Comparison of ENCODE assay signal across 1 cellular context in the genomic region with DNA sequence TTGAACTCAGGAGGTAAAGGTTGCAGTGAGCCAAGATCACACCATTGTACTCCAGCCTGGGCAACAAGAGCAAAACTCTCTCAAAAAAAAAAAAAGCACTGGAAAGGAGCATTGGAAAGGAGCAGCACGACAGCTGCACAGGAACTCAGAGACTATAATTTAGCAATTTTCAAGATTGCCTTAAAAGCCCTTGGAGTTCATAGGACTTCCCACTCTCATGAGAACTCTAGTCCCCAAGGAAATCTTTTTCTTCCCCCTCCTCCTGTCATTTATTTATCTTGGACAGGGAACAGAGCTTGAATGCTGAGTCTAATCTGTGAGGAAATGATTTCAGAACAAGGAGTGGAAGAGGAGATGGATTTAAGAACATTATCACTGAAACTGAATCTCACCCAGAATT.
TF ChIP-seq lines count a peak whose summit lies in the region.

No MANE protein-coding gene starts in this region.

TF ChIP-seq in HEK293, 187 proteins besides CTCF, POLR2A, EP300 and RAD21 (continued from another document):
- TF ChIP-seq, protein P1, sequence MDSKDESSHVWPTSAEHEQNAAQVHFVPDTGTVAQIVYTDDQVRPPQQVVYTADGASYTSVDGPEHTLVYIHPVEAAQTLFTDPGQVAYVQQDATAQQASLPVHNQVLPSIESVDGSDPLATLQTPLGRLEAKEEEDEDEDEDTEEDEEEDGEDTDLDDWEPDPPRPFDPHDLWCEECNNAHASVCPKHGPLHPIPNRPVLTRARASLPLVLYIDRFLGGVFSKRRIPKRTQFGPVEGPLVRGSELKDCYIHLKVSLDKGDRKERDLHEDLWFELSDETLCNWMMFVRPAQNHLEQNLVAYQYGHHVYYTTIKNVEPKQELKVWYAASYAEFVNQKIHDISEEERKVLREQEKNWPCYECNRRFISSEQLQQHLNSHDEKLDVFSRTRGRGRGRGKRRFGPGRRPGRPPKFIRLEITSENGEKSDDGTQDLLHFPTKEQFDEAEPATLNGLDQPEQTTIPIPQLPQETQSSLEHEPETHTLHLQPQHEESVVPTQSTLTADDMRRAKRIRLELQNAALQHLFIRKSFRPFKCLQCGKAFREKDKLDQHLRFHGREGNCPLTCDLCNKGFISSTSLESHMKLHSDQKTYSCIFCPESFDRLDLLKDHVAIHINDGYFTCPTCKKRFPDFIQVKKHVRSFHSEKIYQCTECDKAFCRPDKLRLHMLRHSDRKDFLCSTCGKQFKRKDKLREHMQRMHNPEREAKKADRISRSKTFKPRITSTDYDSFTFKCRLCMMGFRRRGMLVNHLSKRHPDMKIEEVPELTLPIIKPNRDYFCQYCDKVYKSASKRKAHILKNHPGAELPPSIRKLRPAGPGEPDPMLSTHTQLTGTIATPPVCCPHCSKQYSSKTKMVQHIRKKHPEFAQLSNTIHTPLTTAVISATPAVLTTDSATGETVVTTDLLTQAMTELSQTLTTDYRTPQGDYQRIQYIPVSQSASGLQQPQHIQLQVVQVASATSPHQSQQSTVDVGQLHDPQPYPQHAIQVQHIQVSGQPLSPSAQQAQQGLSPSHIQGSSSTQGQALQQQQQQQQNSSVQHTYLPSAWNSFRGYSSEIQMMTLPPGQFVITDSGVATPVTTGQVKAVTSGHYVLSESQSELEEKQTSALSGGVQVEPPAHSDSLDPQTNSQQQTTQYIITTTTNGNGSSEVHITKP (tag by site-specific recombination; IDR thresholded peaks at IDR 0.05), result peak; percentile 64
- TF ChIP-seq SP7 (tag by site-specific recombination; IDR thresholded peaks at IDR 0.05) (peak; percentile 81), FEZF1 (tag by site-specific recombination; IDR thresholded peaks at IDR 0.05) (peak; percentile 91), ZBTB21 (tag by site-specific recombination; IDR thresholded peaks at IDR 0.05) (no peak), ZBTB17 (tag by site-specific recombination; IDR thresholded peaks at IDR 0.05) (peak; percentile 76), ZNF768 (tag by site-specific recombination; IDR thresholded peaks at IDR 0.05) (peak; percentile 69), ZNF843 (tag by site-specific recombination; IDR thresholded peaks at IDR 0.05) (peak; percentile 75)
- TF ChIP-seq, protein P2, sequence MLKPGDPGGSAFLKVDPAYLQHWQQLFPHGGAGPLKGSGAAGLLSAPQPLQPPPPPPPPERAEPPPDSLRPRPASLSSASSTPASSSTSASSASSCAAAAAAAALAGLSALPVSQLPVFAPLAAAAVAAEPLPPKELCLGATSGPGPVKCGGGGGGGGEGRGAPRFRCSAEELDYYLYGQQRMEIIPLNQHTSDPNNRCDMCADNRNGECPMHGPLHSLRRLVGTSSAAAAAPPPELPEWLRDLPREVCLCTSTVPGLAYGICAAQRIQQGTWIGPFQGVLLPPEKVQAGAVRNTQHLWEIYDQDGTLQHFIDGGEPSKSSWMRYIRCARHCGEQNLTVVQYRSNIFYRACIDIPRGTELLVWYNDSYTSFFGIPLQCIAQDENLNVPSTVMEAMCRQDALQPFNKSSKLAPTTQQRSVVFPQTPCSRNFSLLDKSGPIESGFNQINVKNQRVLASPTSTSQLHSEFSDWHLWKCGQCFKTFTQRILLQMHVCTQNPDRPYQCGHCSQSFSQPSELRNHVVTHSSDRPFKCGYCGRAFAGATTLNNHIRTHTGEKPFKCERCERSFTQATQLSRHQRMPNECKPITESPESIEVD (tag by site-specific recombination; IDR thresholded peaks at IDR 0.05), result peak; percentile 95
TF ChIP-seq in HEK293: peak in this region for 18.
